In the genomic region with DNA sequence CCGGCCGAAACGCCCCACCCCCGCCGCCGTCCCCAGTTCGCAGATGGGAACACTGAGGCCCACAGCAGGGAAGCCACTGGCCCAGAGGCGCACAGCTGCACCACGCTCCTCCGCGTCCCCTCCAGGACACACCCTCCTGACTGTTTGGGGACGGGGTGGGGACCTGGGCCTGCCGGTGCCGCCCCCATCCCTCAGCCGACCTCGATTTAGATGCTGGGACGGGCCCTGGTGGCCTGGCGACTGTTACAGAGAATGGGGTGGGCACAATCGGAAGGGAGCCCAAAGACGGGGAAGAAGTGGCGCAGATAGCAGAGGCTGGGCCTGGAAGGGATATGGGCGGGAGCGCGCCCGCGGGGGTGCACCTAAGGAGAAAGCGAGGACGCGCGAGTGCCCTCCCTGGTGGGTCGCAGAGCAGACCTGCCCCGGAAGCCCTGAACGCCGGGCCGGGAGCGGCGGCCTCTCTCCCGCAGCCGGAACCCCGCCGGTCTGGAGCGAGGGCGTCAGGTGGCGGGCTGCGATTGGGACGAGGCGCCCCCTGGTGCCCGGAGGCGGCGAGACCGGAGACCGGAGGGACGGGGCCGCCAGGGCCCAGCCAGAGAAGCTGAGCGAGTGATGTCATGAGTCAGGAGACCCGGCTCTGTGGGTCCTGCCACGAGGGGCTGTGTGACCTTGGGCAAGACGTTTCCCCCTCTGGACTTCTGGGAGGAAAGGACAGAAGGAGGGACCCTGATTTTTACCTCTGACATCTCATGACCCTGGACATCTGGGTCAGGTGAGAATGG, we compare ENCODE assay signal across 1 cellular context.
TF ChIP-seq lines count a peak whose summit lies in the region.

No MANE protein-coding gene starts in this region.

TF ChIP-seq in K562, 482 proteins besides CTCF, POLR2A, EP300 and RAD21 (continued from another document and continues in another):
- TF ChIP-seq, protein P1, sequence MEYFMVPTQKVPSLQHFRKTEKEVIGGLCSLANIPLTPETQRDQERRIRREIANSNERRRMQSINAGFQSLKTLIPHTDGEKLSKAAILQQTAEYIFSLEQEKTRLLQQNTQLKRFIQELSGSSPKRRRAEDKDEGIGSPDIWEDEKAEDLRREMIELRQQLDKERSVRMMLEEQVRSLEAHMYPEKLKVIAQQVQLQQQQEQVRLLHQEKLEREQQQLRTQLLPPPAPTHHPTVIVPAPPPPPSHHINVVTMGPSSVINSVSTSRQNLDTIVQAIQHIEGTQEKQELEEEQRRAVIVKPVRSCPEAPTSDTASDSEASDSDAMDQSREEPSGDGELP (CRISPR knock-in tag; IDR thresholded peaks at IDR 0.05; ENCODE audit: borderline replicate concordance): peak; percentile 98
- TF ChIP-seq, protein P2, sequence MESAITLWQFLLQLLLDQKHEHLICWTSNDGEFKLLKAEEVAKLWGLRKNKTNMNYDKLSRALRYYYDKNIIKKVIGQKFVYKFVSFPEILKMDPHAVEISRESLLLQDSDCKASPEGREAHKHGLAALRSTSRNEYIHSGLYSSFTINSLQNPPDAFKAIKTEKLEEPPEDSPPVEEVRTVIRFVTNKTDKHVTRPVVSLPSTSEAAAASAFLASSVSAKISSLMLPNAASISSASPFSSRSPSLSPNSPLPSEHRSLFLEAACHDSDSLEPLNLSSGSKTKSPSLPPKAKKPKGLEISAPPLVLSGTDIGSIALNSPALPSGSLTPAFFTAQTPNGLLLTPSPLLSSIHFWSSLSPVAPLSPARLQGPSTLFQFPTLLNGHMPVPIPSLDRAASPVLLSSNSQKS (CRISPR knock-in tag; IDR thresholded peaks at IDR 0.05): no peak
- TF ChIP-seq SMARCA5 (IDR thresholded peaks at IDR 0.05) (peak; percentile 99), TAF7 (tag; IDR thresholded peaks at IDR 0.05) (0 out of 2 replicates have a peak, but pooled peaks have one; percentile 37), ILF3 (IDR thresholded peaks at IDR 0.05; ENCODE audit: borderline replicate concordance) (no peak), ZNF239 (CRISPR knock-in tag; IDR thresholded peaks at IDR 0.05) (no peak; the same call in 1 of the 2 replicates), SAFB (IDR thresholded peaks at IDR 0.05; ENCODE audit: borderline replicate concordance, low read depth, low read length) (0 out of 2 replicates have a peak, but pooled peaks have one; percentile 44), SMAD2 (IDR thresholded peaks at IDR 0.05; ENCODE audit: low read depth, low read length) (no peak), CBFA2T3 (IDR thresholded peaks at IDR 0.05) (peak; percentile 59), SIRT6 (IDR thresholded peaks at IDR 0.05; ENCODE audit: low read depth, low read length) (no peak), RNF2 (IDR thresholded peaks at IDR 0.05) (no peak), EGR1 (conservative IDR thresholded peaks at IDR 0.05) (peak; percentile 69; the same call in 1 of the 2 replicates), ZNF766 (CRISPR knock-in tag; conservative IDR thresholded peaks at IDR 0.05) (no peak), CEBPB (tag; IDR thresholded peaks at IDR 0.05) (no peak), MBD2 (IDR thresholded peaks at IDR 0.05; ENCODE audit: borderline replicate concordance, low read depth) (no peak), NCOR1 (IDR thresholded peaks at IDR 0.05) (no peak), MXI1 (IDR thresholded peaks at IDR 0.05; ENCODE audit: low read depth, low read length) (no peak; the same call in 1 of the 2 replicates), OTX1 (CRISPR knock-in tag; IDR thresholded peaks at IDR 0.05) (no peak), IRF2 (CRISPR knock-in tag; IDR thresholded peaks at IDR 0.05) (no peak), PRMT5 (CRISPR knock-in tag; IDR thresholded peaks at IDR 0.05) (no peak; the same call in 1 of the 2 replicates), ZNF347 (CRISPR knock-in tag; IDR thresholded peaks at IDR 0.05; ENCODE audit: low read depth) (no peak), SMC3 (conservative IDR thresholded peaks at IDR 0.05; ENCODE audit: insufficient read depth, low read depth, low read length) (peak; percentile 76), IRF9 (tag; IDR thresholded peaks at IDR 0.05) (no peak; the same call in 1 of the 2 replicates), IFI16 (CRISPR knock-in tag; IDR thresholded peaks at IDR 0.05) (no peak; the same call in 1 of the 2 replicates), LARP7 (IDR thresholded peaks at IDR 0.05) (peak; percentile 72; the same call in 1 of the 2 replicates), ATF6 (CRISPR knock-in tag; IDR thresholded peaks at IDR 0.05) (no peak), ZNF212 (CRISPR knock-in tag; IDR thresholded peaks at IDR 0.05) (no peak), PCBP1 (IDR thresholded peaks at IDR 0.05; ENCODE audit: low read depth, low read length, poor library complexity, severe bottlenecking) (peak; percentile 98), FIP1L1 (IDR thresholded peaks at IDR 0.05; ENCODE audit: low read depth, low read length, poor library complexity, severe bottlenecking) (peak; percentile 91), MCM3 (IDR thresholded peaks at IDR 0.05) (no peak), JUNB (CRISPR knock-in tag; conservative IDR thresholded peaks at IDR 0.05) (0 out of 2 replicates have a peak, but pooled peaks have one; percentile 12), HEY1 (CRISPR knock-in tag; IDR thresholded peaks at IDR 0.05; ENCODE audit: borderline replicate concordance) (no peak), ARID2 (IDR thresholded peaks at IDR 0.05) (0 out of 2 replicates have a peak, but pooled peaks have one; percentile 36), ATF2 (CRISPR knock-in tag; IDR thresholded peaks at IDR 0.05) (peak; percentile 76; the same call in 1 of the 2 replicates)
- TF ChIP-seq, protein P3, sequence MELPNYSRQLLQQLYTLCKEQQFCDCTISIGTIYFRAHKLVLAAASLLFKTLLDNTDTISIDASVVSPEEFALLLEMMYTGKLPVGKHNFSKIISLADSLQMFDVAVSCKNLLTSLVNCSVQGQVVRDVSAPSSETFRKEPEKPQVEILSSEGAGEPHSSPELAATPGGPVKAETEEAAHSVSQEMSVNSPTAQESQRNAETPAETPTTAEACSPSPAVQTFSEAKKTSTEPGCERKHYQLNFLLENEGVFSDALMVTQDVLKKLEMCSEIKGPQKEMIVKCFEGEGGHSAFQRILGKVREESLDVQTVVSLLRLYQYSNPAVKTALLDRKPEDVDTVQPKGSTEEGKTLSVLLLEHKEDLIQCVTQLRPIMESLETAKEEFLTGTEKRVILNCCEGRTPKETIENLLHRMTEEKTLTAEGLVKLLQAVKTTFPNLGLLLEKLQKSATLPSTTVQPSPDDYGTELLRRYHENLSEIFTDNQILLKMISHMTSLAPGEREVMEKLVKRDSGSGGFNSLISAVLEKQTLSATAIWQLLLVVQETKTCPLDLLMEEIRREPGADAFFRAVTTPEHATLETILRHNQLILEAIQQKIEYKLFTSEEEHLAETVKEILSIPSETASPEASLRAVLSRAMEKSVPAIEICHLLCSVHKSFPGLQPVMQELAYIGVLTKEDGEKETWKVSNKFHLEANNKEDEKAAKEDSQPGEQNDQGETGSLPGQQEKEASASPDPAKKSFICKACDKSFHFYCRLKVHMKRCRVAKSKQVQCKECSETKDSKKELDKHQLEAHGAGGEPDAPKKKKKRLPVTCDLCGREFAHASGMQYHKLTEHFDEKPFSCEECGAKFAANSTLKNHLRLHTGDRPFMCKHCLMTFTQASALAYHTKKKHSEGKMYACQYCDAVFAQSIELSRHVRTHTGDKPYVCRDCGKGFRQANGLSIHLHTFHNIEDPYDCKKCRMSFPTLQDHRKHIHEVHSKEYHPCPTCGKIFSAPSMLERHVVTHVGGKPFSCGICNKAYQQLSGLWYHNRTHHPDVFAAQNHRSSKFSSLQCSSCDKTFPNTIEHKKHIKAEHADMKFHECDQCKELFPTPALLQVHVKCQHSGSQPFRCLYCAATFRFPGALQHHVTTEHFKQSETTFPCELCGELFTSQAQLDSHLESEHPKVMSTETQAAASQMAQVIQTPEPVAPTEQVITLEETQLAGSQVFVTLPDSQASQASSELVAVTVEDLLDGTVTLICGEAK (IDR thresholded peaks at IDR 0.05): peak; percentile 81
- TF ChIP-seq, protein P3 (CRISPR knock-in tag; IDR thresholded peaks at IDR 0.05): peak; percentile 53; the same call in 1 of the 2 replicates
- TF ChIP-seq, protein P4, sequence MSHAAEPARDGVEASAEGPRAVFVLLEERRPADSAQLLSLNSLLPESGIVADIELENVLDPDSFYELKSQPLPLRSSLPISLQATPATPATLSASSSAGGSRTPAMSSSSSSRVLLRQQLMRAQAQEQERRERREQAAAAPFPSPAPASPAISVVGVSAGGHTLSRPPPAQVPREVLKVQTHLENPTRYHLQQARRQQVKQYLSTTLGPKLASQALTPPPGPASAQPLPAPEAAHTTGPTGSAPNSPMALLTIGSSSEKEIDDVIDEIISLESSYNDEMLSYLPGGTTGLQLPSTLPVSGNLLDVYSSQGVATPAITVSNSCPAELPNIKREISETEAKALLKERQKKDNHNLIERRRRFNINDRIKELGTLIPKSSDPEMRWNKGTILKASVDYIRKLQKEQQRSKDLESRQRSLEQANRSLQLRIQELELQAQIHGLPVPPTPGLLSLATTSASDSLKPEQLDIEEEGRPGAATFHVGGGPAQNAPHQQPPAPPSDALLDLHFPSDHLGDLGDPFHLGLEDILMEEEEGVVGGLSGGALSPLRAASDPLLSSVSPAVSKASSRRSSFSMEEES (CRISPR knock-in tag; IDR thresholded peaks at IDR 0.05): peak; percentile 51
- TF ChIP-seq, protein P5, sequence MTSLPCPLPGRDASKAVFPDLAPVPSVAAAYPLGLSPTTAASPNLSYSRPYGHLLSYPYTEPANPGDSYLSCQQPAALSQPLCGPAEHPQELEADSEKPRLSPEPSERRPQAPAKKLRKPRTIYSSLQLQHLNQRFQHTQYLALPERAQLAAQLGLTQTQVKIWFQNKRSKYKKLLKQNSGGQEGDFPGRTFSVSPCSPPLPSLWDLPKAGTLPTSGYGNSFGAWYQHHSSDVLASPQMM (CRISPR knock-in tag; IDR thresholded peaks at IDR 0.05): no peak
- TF ChIP-seq, protein P6, sequence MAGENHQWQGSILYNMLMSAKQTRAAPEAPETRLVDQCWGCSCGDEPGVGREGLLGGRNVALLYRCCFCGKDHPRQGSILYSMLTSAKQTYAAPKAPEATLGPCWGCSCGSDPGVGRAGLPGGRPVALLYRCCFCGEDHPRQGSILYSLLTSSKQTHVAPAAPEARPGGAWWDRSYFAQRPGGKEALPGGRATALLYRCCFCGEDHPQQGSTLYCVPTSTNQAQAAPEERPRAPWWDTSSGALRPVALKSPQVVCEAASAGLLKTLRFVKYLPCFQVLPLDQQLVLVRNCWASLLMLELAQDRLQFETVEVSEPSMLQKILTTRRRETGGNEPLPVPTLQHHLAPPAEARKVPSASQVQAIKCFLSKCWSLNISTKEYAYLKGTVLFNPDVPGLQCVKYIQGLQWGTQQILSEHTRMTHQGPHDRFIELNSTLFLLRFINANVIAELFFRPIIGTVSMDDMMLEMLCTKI (IDR thresholded peaks at IDR 0.05; ENCODE audit: partially characterized antibody): no peak
